In genomic region chr17:72591500-72592241, GRCh38 we compare ENCODE assay signal across 8 cellular contexts.
A peak's percentile ranks its signal among the peaks of the same experiment; 100 is the strongest.
DNase-seq lines count a peak whose midpoint lies in the region; ATAC-seq, FAIRE-seq and TF ChIP-seq lines count a peak whose summit lies in the region.

No MANE protein-coding gene starts in this region.

- TF ChIP-seq CTCF in GM12875 (IDR thresholded peaks at IDR 0.05; ENCODE audit: borderline replicate concordance, insufficient read depth, low read depth, low read length) (no peak), PC-3 (conservative IDR thresholded peaks at IDR 0.05; ENCODE audit: low read depth, low read length) (no peak), dorsolateral prefrontal cortex (IDR thresholded peaks at IDR 0.05 in 54 of 56, conservative IDR thresholded peaks at IDR 0.05 in 2 of 56; ENCODE audit: low read depth in 1 of 56, partially characterized antibody in 56 of 56) (no peak), mucosa of descending colon (IDR thresholded peaks at IDR 0.05) (no peak)

- H3K79me2 ChIP-seq in PC-3 (ENCODE audit: low read length), result peaks cover 59% of the 10 kb centered on the region

- no peaks in the 10 kb centered on the region for H3K9me3 ChIP-seq in PC-3 (ENCODE audit: low read length)
- no peaks in the 10 kb centered on the region for H3K9me3 ChIP-seq in mucosa of descending colon
- H3K9me3 ChIP-seq in aorta (ENCODE audit: control insufficient read depth, low read length), result no peaks in the 10 kb centered on the region

- no peaks in the 10 kb centered on the region for H3K27me3 ChIP-seq in PC-3 (ENCODE audit: low read length)
- H3K27me3 ChIP-seq in dorsolateral prefrontal cortex, result peaks cover 0 to 43% (median 6%) of the 10 kb centered on the region in 45 donors
- H3K27me3 ChIP-seq in aorta (ENCODE audit: control insufficient read depth in 1 of 2, insufficient read depth in 2 of 2, low read length in 1 of 2), result peaks cover 0 to 2% of the 10 kb centered on the region in 2 donors

- ATAC-seq in PC-3 (peak; percentile 4), mucosa of descending colon (peak; percentile 14), aorta (ENCODE audit: low FRiP score) (peak; percentile 23), GM21381 (IDR thresholded peaks at IDR 0.05; ENCODE audit: unreplicated experiment) (no peak)

- peaks cover 21% of the 10 kb centered on the region for H3K36me3 ChIP-seq in PC-3 (ENCODE audit: low read depth, low read length)
- H3K36me3 ChIP-seq in mucosa of descending colon (ENCODE audit: low read depth), result no peaks in the 10 kb centered on the region
- no peaks in the 10 kb centered on the region for H3K36me3 ChIP-seq in aorta (ENCODE audit: control insufficient read depth in 1 of 2, insufficient read depth in 2 of 2, low read length in 1 of 2)

- POLR2A ChIA-PET in PC-3 (lab: Charles Lee; ENCODE audit: unreplicated experiment), result interaction anchor here (0.6 to 1.3 kb wide), 3 partner anchors 18 to 126 kb away, joined by 3 to 9 read pairs (median 4); no protein-coding TSS in a partner anchor

- WGBS in aorta, 2 donors, result 1% methylated on average over 56 of the region's 56 CpGs

- CTCF ChIA-PET in PC-3 (lab: Charles Lee), result interaction anchor here (0.7 to 0.9 kb wide), 3 partner anchors 92 to 572 kb away, joined by 3 to 5 read pairs (median 4); no protein-coding TSS in a partner anchor

- no peak overlapping the region for H2AFZ ChIP-seq in PC-3 (ENCODE audit: low read length)

- H3K27ac ChIP-seq in PC-3 (ENCODE audit: low read length) (peak overlapping the region; percentile 91), dorsolateral prefrontal cortex (peak overlapping the region in 45 of 59 donors; percentile 2 to 86 (median 68)), aorta (ENCODE audit: low read depth in 1 of 2, low read length in 2 of 2) (no peak overlapping the region)

- no peaks in the 10 kb centered on the region for H3K9me2 ChIP-seq in PC-3 (replicated peaks; ENCODE audit: low read length)

- H3K4me1 ChIP-seq in PC-3 (ENCODE audit: insufficient read depth, low read length), result peaks cover 28% of the 10 kb centered on the region
- H3K4me1 ChIP-seq in mucosa of descending colon (ENCODE audit: low read depth), result no peaks in the 10 kb centered on the region
- H3K4me1 ChIP-seq in aorta (ENCODE audit: control insufficient read depth in 1 of 2, insufficient read depth in 2 of 2, low read length in 2 of 2), result no peaks in the 10 kb centered on the region

- H3K9ac ChIP-seq in PC-3 (ENCODE audit: low read length), result peak overlapping the region; percentile 95

- DNase-seq in PC-3 (peak; percentile 38), dorsolateral prefrontal cortex (peak in 2 of 10 donors; percentile 22 to 39), mucosa of descending colon (peak in 1 of 3 donors; percentile 61), aorta (no peak), RCC 7860 (ENCODE audit: low spot score) (no peak), T1000 (lab: John Stamatoyannopoulos, UW) (no peak)

- peak overlapping the region; percentile 40 for H3K4me3 ChIP-seq in GM12875 (ENCODE audit: low read depth, low read length)
- peak overlapping the region; percentile 95 for H3K4me3 ChIP-seq in PC-3 (ENCODE audit: low read length)
- H3K4me3 ChIP-seq in dorsolateral prefrontal cortex, result peak overlapping the region; percentile 38 to 85 (median 71)
- H3K4me3 ChIP-seq in mucosa of descending colon, result peak overlapping the region; percentile 70
- peak overlapping the region; percentile 13 to 15 for H3K4me3 ChIP-seq in aorta (ENCODE audit: low read length in 2 of 2)

- peaks cover 55% of the 10 kb centered on the region for H4K20me1 ChIP-seq in PC-3 (ENCODE audit: low read length)

- TSS peak; percentile 47 for BruUV-seq in PC-3 (replicated peaks; lab: Mats Ljungman, UMichigan)

- intact Hi-C loops in PC-3 (cut with micrococcal nuclease) (loop anchor here (1.0 to 2.0 kb wide), 3 partner anchors 18 to 133 kb away; no protein-coding TSS in a partner anchor), dorsolateral prefrontal cortex (cut with DNase I) (no loop called here), mucosa of descending colon (cut with DNase I, micrococcal nuclease) (no loop called here), aorta (cut with DNase I) (no loop called here)

- peak overlapping the region; percentile 78 for H3K4me2 ChIP-seq in PC-3 (ENCODE audit: low read length)

- peaks cover 8% of the 10 kb centered on the region for H3F3A ChIP-seq in PC-3 (ENCODE audit: low read length, unreplicated experiment)

- no peak for FAIRE-seq in RCC 7860 (lab: Jason Lieb, UNC)

Comparison
In these comparisons a context has a peak if more than half of its experiments do, and no peak if none do; other contexts are left out.
1. H3K4me3 ChIP-seq: peak in every context shown above with its lines; median percentile 95 in PC-3; 71 in dorsolateral prefrontal cortex; 70 in mucosa of descending colon; 40 in GM12875; 14 in aorta.
2. H3K27ac ChIP-seq: peak in PC-3 (single experiment) and dorsolateral prefrontal cortex (45 of 59); none in aorta (0 of 2).